ENCODE assay signal across 29 cellular contexts in the genomic region with DNA sequence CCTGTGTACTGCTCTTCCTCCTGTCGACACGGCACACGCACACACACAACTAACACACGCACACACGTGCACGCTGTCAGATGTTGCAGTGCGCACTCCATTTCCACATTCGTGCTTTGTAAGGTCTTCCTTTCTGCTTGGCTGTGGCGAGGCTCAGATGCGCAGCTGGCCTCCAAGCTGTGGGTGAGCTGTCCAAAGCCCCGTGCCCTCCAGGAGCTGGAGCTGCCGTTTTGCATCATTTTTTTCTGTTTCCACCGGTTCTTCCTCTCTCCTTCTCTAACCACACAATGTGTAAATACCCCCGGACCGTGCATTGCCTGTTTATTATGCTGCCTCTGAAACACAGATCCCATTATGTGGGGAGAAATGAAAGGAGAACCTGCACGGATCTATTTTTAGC.
DNase-seq lines count a peak whose midpoint lies in the region; ATAC-seq, FAIRE-seq and TF ChIP-seq lines count a peak whose summit lies in the region.
"Had no signal": no experiment of that assay in that cellular context is flagged by ENCODE, and none has a peak within 500 bp of the region (broad histone marks: within the 10 kb centered on the region; RNA-seq: fewer than 3 reads in every experiment).

No MANE protein-coding gene starts in this region.

- H2BK20ac ChIP-seq in H9 (ENCODE audit: low read depth, low read length, poor library complexity, severe bottlenecking) = no peak overlapping the region

- H2BK15ac ChIP-seq in H9 (ENCODE audit: low read depth, low read length) = no peak overlapping the region

- H3K36me3 ChIP-seq in BLaER1 (no peaks in the 10 kb centered on the region), bronchial epithelial cell (ENCODE audit: control insufficient read depth, insufficient read depth, low read length) (no peaks in the 10 kb centered on the region)
- H3K36me3 ChIP-seq: brain microvascular endothelial cell, left lung, Peyer's patch, stomach, tibial artery had no signal

- no peak overlapping the region for H3T11ph ChIP-seq in H9 (ENCODE audit: low read length)

- H3K56ac ChIP-seq in H9 (ENCODE audit: insufficient read length, low read depth, low read length) = no peak overlapping the region

- no peak overlapping the region for H2BK12ac ChIP-seq in H9 (ENCODE audit: insufficient read length, low read depth, low read length)

- no peak overlapping the region for H3K4ac ChIP-seq in H9 (ENCODE audit: low read depth, low read length)

- H3K36me3 Mint-ChIP-seq in H9 (ENCODE audit: insufficient read depth in 1 of 3, low read depth in 3 of 3) (no peaks in the 10 kb centered on the region), nephron progenitor cell (ENCODE audit: low read depth) (no peaks in the 10 kb centered on the region)
- H3K36me3 Mint-ChIP-seq: immature natural killer cell, mesothelial cell of epicardium, naive B cell had no signal

- H3K4me3 ChIP-seq in BLaER1 (no peak overlapping the region), bronchial epithelial cell (ENCODE audit: low read depth, low read length) (no peak overlapping the region)
- H3K4me3 ChIP-seq: left lung, Peyer's patch, skin epidermis, stomach, tibial artery had no signal

- no peak overlapping the region for H3K18ac ChIP-seq in H9 (ENCODE audit: insufficient read length, low read depth, low read length)

- WGBS in H9 (ENCODE audit: extremely low coverage, insufficient read length, low lambda C conversion rate) = no CpG with 5 or more reads among the region's 16 CpGs

- no peak overlapping the region for H2BK120ac ChIP-seq in H9 (ENCODE audit: low read depth, low read length, poor library complexity, severe bottlenecking)

- H3K27me3 ChIP-seq in BLaER1 (peaks cover 64% of the 10 kb centered on the region), H9 (ENCODE audit: insufficient read depth, low read length) (peaks cover 15% of the 10 kb centered on the region; the same call in 1 of the 2 replicates), bronchial epithelial cell (ENCODE audit: control insufficient read depth, insufficient read depth, low read length) (no peaks in the 10 kb centered on the region)
- H3K27me3 ChIP-seq: brain microvascular endothelial cell, Peyer's patch had no signal

- DNase-seq in H9 (no peak), bronchial epithelial cell (ENCODE audit: low read depth) (no peak), nephron progenitor cell (no peak), UCSD-AML1 (lab: John Stamatoyannopoulos, UW; ENCODE audit: unreplicated experiment) (no peak)
- no peak for DNase-seq in stimulated activated naive CD4-positive, alpha-beta T cell (lab: John Stamatoyannopoulos, UW)
- DNase-seq: activated CD4-positive, alpha-beta T cell treated with anti-CD3 and anti-CD28 coated beads, Interleukin-2, amount 50 U/mL, for 1 hour; activated T-cell treated with anti-CD3 and anti-CD28 coated beads, Interleukin-2, amount 50 U/mL, for 4 hours; brain microvascular endothelial cell; DMS153; foreskin fibroblast; immature natural killer cell; Karpas-422; left lung; naive B cell; NCI-H1694; NCI-H226; NCI-H748 treated with DMSO at 0.1 percent for 48 hours; Peyer's patch; SHP77 treated with DMSO at 0.1 percent for 48 hours; stomach; tibial artery had no signal

- peak overlapping the region; percentile 73 for H3K4me2 ChIP-seq in BLaER1
- peak overlapping the region; percentile 60 for H3K4me2 ChIP-seq in H9 (ENCODE audit: insufficient read depth, insufficient read length, low read length)

- H3K4me3 Mint-ChIP-seq in H9 (peak overlapping the region in 1 of 2 experiments; percentile 73; a peak in 3 of 5 replicates), nephron progenitor cell (peak overlapping the region; percentile 10)
- H3K4me3 Mint-ChIP-seq: activated T-cell treated with anti-CD3 and anti-CD28 coated beads, Interleukin-2, amount 50 U/mL, for 4 hours; immature natural killer cell; mesothelial cell of epicardium had no signal

- H4K5ac ChIP-seq in H9 (ENCODE audit: insufficient read length, low read depth, low read length) = no peak overlapping the region

- TF ChIP-seq CTCF in H9 (conservative IDR thresholded peaks at IDR 0.05) (no peak), bronchial epithelial cell (IDR thresholded peaks at IDR 0.05; ENCODE audit: insufficient read depth, low read length, severe bottlenecking) (no peak), nephron progenitor cell (IDR thresholded peaks at IDR 0.05) (no peak)

- no peaks in the 10 kb centered on the region for H3K79me2 ChIP-seq in H9 (ENCODE audit: insufficient read depth, low read length)

- peak; percentile 40 for FAIRE-seq in bronchial epithelial cell (lab: Jason Lieb, UNC)
- FAIRE-seq: GM19239, HepG2 had no signal

- H3K27me3 Mint-ChIP-seq in H9 (ENCODE audit: low read depth) (peaks cover 72% of the 10 kb centered on the region), nephron progenitor cell (ENCODE audit: low read depth, poor library complexity) (peaks cover 87% of the 10 kb centered on the region)

- peaks cover 0 to 4% of the 10 kb centered on the region in 2 experiments; a peak in 1 of 5 replicates for H3K9me3 Mint-ChIP-seq in H9
- no peaks in the 10 kb centered on the region for H3K9me3 Mint-ChIP-seq in nephron progenitor cell
- H3K9me3 Mint-ChIP-seq: activated T-cell treated with anti-CD3 and anti-CD28 coated beads, Interleukin-2, amount 50 U/mL, for 4 hours; immature natural killer cell; mesothelial cell of epicardium had no signal

- peaks cover 29 to 51% of the 10 kb centered on the region in 2 experiments for H3K4me1 Mint-ChIP-seq in H9
- H3K4me1 Mint-ChIP-seq in nephron progenitor cell = peaks cover 55% of the 10 kb centered on the region
- H3K4me1 Mint-ChIP-seq: immature natural killer cell, mesothelial cell of epicardium had no signal

- H3K9ac ChIP-seq in BLaER1 = no peak overlapping the region
- no peak overlapping the region for H3K9ac ChIP-seq in H9 (ENCODE audit: extremely low read depth, insufficient read length, low read length)

- H3K79me1 ChIP-seq in H9 (ENCODE audit: insufficient read depth, low read depth, low read length, poor library complexity, severe bottlenecking) = no peaks in the 10 kb centered on the region

- H3K27ac ChIP-seq in BLaER1 (no peak overlapping the region), H9 (ENCODE audit: insufficient read length, low read depth, low read length) (no peak overlapping the region)
- H3K27ac ChIP-seq: brain microvascular endothelial cell, left lung, Peyer's patch, skin epidermis, stomach, tibial artery had no signal

- H4K20me1 ChIP-seq in BLaER1 (peaks cover 41% of the 10 kb centered on the region), H9 (ENCODE audit: control insufficient read depth, insufficient read depth, insufficient read length) (peaks cover 2% of the 10 kb centered on the region)

- H2AK5ac ChIP-seq in H9 (ENCODE audit: insufficient read length, low read length) = no peak overlapping the region

- no peak overlapping the region for H4K91ac ChIP-seq in H9 (ENCODE audit: insufficient read length, low read depth, low read length)

- no peak overlapping the region for H4K8ac ChIP-seq in H9 (replicated peaks; ENCODE audit: insufficient read length, low read depth, low read length)

- no peak overlapping the region for H3K23ac ChIP-seq in H9 (ENCODE audit: insufficient read length, low read depth, low read length)

- no peak for ATAC-seq in GM21423 (IDR thresholded peaks at IDR 0.05; ENCODE audit: unreplicated experiment)
- ATAC-seq in HG03025 (IDR thresholded peaks at IDR 0.05; ENCODE audit: low FRiP score, unreplicated experiment) = no peak
- ATAC-seq: activated T-cell treated with anti-CD3 and anti-CD28 coated beads, Interleukin-2, amount 50 U/mL, for 4 hours; esophagus mucosa; HepG2 had no signal

- no peak overlapping the region for H3K14ac ChIP-seq in H9 (ENCODE audit: insufficient read depth, low read length)

- peaks cover 35% of the 10 kb centered on the region for H3K4me1 ChIP-seq in BLaER1
- no peaks in the 10 kb centered on the region; the same call in 1 of the 2 replicates for H3K4me1 ChIP-seq in H9 (ENCODE audit: insufficient read depth, low read length)
- H3K4me1 ChIP-seq: Peyer's patch, tibial artery had no signal

- H2AFZ ChIP-seq in H9 (ENCODE audit: low read length) = no peak overlapping the region

- H3K23me2 ChIP-seq in H9 (ENCODE audit: insufficient read length, low read depth, low read length, poor library complexity, severe bottlenecking) = peaks cover 7% of the 10 kb centered on the region

- H2BK5ac ChIP-seq in H9 (ENCODE audit: insufficient read length, low read length) = no peak overlapping the region

- H3K9me3 ChIP-seq in BLaER1 = no peaks in the 10 kb centered on the region
- H3K9me3 ChIP-seq in H9 (ENCODE audit: control insufficient read depth, low read depth, low read length) = no peaks in the 10 kb centered on the region
- H3K9me3 ChIP-seq: left lung, Peyer's patch, stomach, tibial artery had no signal

- H3K27ac Mint-ChIP-seq in H9 = no peak overlapping the region
- no peak overlapping the region for H3K27ac Mint-ChIP-seq in nephron progenitor cell
- H3K27ac Mint-ChIP-seq: mesothelial cell of epicardium, naive B cell had no signal
